In the genomic region with DNA sequence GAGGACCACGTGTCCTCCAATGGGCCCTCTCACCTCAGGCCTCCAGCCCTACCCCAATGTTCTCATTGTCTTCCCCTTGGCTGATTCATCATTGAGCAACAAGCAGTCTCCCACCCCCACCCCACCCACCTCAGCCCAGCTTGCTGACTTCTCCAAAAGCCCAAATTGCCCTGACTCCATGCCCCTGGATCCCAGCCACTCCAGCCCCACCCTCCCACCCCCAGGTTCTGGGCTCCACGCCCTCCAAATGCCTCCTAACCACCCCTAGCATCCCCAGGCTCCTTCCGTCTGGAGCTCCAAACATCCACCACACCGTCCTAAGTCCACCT, we compare ENCODE assay signal across 9 cellular contexts. TPM values are rescaled to one million over a fixed set of nuclear protein-coding genes. Genes with fewer than 3 reads are reported as not detected.
A peak's percentile ranks its signal among the peaks of the same experiment; 100 is the strongest.
DNase-seq lines count a peak whose midpoint lies in the region; ATAC-seq and TF ChIP-seq lines count a peak whose summit lies in the region.
"Had no signal": no experiment of that assay in that cellular context is flagged by ENCODE, and none has a peak within 500 bp of the region (broad histone marks: within the 10 kb centered on the region; RNA-seq: fewer than 3 reads in every experiment).

No MANE protein-coding gene starts in this region.

- no CpG with 5 or more reads among the region's 4 CpGs for WGBS in neuronal stem cell (ENCODE audit: extremely low coverage in 2 of 2, insufficient read length in 2 of 2, insufficient replicate concordance in 1 of 2), 2 donors

- no peaks in the 10 kb centered on the region for H3K9me3 ChIP-seq in neuronal stem cell (replicated peaks in 1 of 2; ENCODE audit: control insufficient read depth in 2 of 2, insufficient read depth in 1 of 2, low read depth in 1 of 2, low read length in 2 of 2)

- H2AK5ac ChIP-seq in neuronal stem cell (ENCODE audit: low read depth, low read length) = peak overlapping the region; percentile 22

- H3K27ac ChIP-seq in brain microvascular endothelial cell (no peak overlapping the region), neuronal stem cell (replicated peaks; ENCODE audit: low read length) (no peak overlapping the region)

- no peak overlapping the region for H3K4ac ChIP-seq in neuronal stem cell (ENCODE audit: low read length)

- no peaks in the 10 kb centered on the region for H3K27me3 ChIP-seq in brain microvascular endothelial cell (replicated peaks)
- no peaks in the 10 kb centered on the region for H3K27me3 ChIP-seq in neuronal stem cell (ENCODE audit: control insufficient read depth in 3 of 3, insufficient read depth in 3 of 3, low read depth in 1 of 3, low read length in 3 of 3)

- H3K4me3 ChIP-seq in brain microvascular endothelial cell (ENCODE audit: low read depth, low read length) (peak overlapping the region; percentile 61), neuronal stem cell (ENCODE audit: low read length in 2 of 2) (no peak overlapping the region)

- H2BK12ac ChIP-seq in neuronal stem cell (ENCODE audit: low read length) = no peak overlapping the region

- in situ Hi-C loops in brain microvascular endothelial cell (cut with HindIII; ENCODE audit: low pct_ligation_motif_present, low sequenced_read_pairs) = no loop called here

- H3K36me3 ChIP-seq in brain microvascular endothelial cell (replicated peaks) (peaks cover 9% of the 10 kb centered on the region), neuronal stem cell (replicated peaks in 1 of 2; ENCODE audit: control insufficient read depth in 2 of 2, insufficient read depth in 2 of 2, low read length in 2 of 2) (no peaks in the 10 kb centered on the region)

- H2BK15ac ChIP-seq in neuronal stem cell (ENCODE audit: low read length) = no peak overlapping the region

- H3K79me1 ChIP-seq in neuronal stem cell (ENCODE audit: low read depth, low read length) = no peaks in the 10 kb centered on the region

- no peak overlapping the region for H2BK120ac ChIP-seq in neuronal stem cell (ENCODE audit: low read depth, low read length)

- H3K4me2 ChIP-seq in neuronal stem cell (ENCODE audit: insufficient read depth, low read length, poor library complexity, severe bottlenecking) = no peak overlapping the region

- no peak overlapping the region for H2AFZ ChIP-seq in neuronal stem cell (ENCODE audit: low read length)

- H3K4me1 ChIP-seq in neuronal stem cell (ENCODE audit: control insufficient read depth in 2 of 2, insufficient read depth in 1 of 2, low read depth in 1 of 2, low read length in 2 of 2) = peaks cover 21 to 28% of the 10 kb centered on the region in 2 donors

- no peak for ATAC-seq in GM21360 (IDR thresholded peaks at IDR 0.05; ENCODE audit: unreplicated experiment)
- ATAC-seq in HG02970 (IDR thresholded peaks at IDR 0.05; ENCODE audit: low FRiP score, unreplicated experiment) = no peak
- ATAC-seq: effector memory CD8-positive, alpha-beta T cell; naive thymus-derived CD8-positive, alpha-beta T cell had no signal

- H3K23ac ChIP-seq in neuronal stem cell (ENCODE audit: low read depth, low read length, poor library complexity) = no peak overlapping the region

- TF ChIP-seq CTCF in brain microvascular endothelial cell (IDR thresholded peaks at IDR 0.05; ENCODE audit: low read depth, low read length, missing control alignments) = no peak

- no peak overlapping the region for H4K8ac ChIP-seq in neuronal stem cell (ENCODE audit: low read depth, low read length)

- H3K9ac ChIP-seq in neuronal stem cell (ENCODE audit: low read depth, low read length, poor library complexity) = no peak overlapping the region

- H4K91ac ChIP-seq in neuronal stem cell (ENCODE audit: low read depth, low read length, poor library complexity) = no peak overlapping the region

- H3K14ac ChIP-seq in neuronal stem cell (ENCODE audit: low read length) = no peak overlapping the region

- DNase-seq in EH (ENCODE audit: low read depth) (peak; percentile 47), brain microvascular endothelial cell (no peak), neuronal stem cell (ENCODE audit: low spot score) (no peak), HT-29 (ENCODE audit: low spot score) (no peak)
- DNase-seq: activated CD4-positive, alpha-beta T cell treated with anti-CD3 and anti-CD28 coated beads, Interleukin-2, amount 10 ng/mL, durations not matched to agents 24 days and 14 days; effector memory CD8-positive, alpha-beta T cell; naive thymus-derived CD8-positive, alpha-beta T cell had no signal

- H3K18ac ChIP-seq in neuronal stem cell (ENCODE audit: low read length) = no peak overlapping the region

- H2BK5ac ChIP-seq in neuronal stem cell (ENCODE audit: low read length) = no peak overlapping the region

RNA-seq across cellular contexts. Expression of a gene that starts 1.9 kb away (rescaled TPM):
- polyA plus RNA-seq in neuronal stem cell (2013, experiment 1 of 2) = 9.6 TPM
- 9.3 TPM for polyA plus RNA-seq in neuronal stem cell (2013, experiment 2 of 2)
- total RNA-seq in HT-29 (2014; rRNA removed; shearing (Covaris generic)) = 282 and 292 TPM in 2 replicates
- total RNA-seq: activated CD4-positive, alpha-beta T cell treated with anti-CD3 and anti-CD28 coated beads, Interleukin-2, amount 10 ng/mL, durations not matched to agents 24 days and 14 days; naive thymus-derived CD8-positive, alpha-beta T cell had no signal
- polyA plus RNA-seq: naive thymus-derived CD8-positive, alpha-beta T cell had no signal

RNA-seq across cellular contexts. Expression of a gene that starts 5.1 kb away (rescaled TPM):
- 0.04 TPM for polyA plus RNA-seq in neuronal stem cell (2013, experiment 1 of 2)
- polyA plus RNA-seq in neuronal stem cell (2013, experiment 2 of 2) = not detected
- total RNA-seq in HT-29 (2014; rRNA removed; shearing (Covaris generic)) = 35.6 and 46.2 TPM in 2 replicates
- total RNA-seq: activated CD4-positive, alpha-beta T cell treated with anti-CD3 and anti-CD28 coated beads, Interleukin-2, amount 10 ng/mL, durations not matched to agents 24 days and 14 days; naive thymus-derived CD8-positive, alpha-beta T cell had no signal
- polyA plus RNA-seq: naive thymus-derived CD8-positive, alpha-beta T cell had no signal

RNA-seq across cellular contexts. Expression of a gene that starts 16.3 kb away (rescaled TPM):
- polyA plus RNA-seq in neuronal stem cell (2013, experiment 1 of 2) = 110 TPM
- polyA plus RNA-seq in neuronal stem cell (2013, experiment 2 of 2) = 107 TPM
- 78.7 and 87.3 TPM in 2 replicates for total RNA-seq in HT-29 (2014; rRNA removed; shearing (Covaris generic))

RNA-seq across cellular contexts. Expression of a gene that starts 17.2 kb away (rescaled TPM):
- 0.22 TPM for polyA plus RNA-seq in neuronal stem cell (2013, experiment 1 of 2)
- 0.12 TPM for polyA plus RNA-seq in neuronal stem cell (2013, experiment 2 of 2)
- 0.15 TPM in 1 of 2 replicates, not detected in the other for total RNA-seq in HT-29 (2014; rRNA removed; shearing (Covaris generic))
- total RNA-seq: activated CD4-positive, alpha-beta T cell treated with anti-CD3 and anti-CD28 coated beads, Interleukin-2, amount 10 ng/mL, durations not matched to agents 24 days and 14 days; naive thymus-derived CD8-positive, alpha-beta T cell had no signal
- polyA plus RNA-seq: naive thymus-derived CD8-positive, alpha-beta T cell had no signal

RNA-seq across cellular contexts. Expression of a gene that starts 22.9 kb away (rescaled TPM):
- polyA plus RNA-seq in neuronal stem cell (2013, experiment 1 of 2) = 77.4 TPM
- polyA plus RNA-seq in neuronal stem cell (2013, experiment 2 of 2) = 76.9 TPM
- total RNA-seq in HT-29 (2014; rRNA removed; shearing (Covaris generic)) = 63.7 and 69.4 TPM in 2 replicates
